In the genomic region with DNA sequence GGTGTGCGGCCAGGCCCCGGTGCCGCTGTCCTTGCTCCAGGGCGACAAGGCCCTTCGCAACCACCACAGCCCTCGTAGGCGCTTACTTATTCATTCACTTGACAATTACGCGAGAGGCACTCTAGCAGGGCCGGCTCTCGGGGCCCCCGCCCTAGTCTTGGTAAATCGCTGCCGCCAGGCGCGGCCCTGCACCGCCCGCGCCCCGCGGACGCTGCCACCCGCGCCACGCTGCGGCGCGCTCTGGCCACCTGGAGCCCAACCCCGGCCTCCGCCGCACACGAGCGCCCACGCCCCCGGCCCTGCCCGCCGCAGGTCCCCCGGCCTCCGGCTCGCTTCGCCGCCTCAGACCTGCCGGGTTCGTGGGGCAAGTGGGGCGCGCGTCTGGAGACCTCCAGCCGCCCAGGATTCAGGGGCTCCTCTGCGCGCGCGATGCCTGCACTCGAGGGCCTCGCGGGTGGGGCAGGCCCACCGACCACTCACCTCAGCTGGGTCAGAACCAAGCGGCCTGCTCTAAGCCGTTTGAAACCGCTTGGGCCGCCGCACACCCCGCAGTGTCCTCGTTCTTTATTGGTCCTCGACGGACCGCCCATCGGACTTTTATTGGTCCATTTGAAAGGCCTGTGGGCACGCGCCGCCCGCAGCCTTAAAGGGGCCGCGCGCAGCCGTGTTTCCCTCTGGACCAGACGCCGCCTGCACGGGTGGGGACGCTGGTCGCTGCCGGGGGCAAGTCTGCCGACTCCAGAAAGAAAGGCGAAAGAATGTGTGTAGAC, we compare ENCODE assay signal across 8 cellular contexts. TPM values are rescaled to one million over a fixed set of nuclear protein-coding genes. Genes with fewer than 3 reads are reported as not detected.
DNase-seq lines count a peak whose midpoint lies in the region; ATAC-seq and TF ChIP-seq lines count a peak whose summit lies in the region.

A gene (minus strand): TSS at position 541 of the 770 bp plus-strand sequence. CDS start 25,049 bp downstream, outside the sequence.

- ATAC-seq in RWPE2 (ENCODE audit: low read depth): peak; percentile 95
- ATAC-seq in natural killer cell treated with Interleukin-12 subunit alpha and Interleukin-12 subunit beta and Interleukin-15 and Interleukin-18, amount 100 ng/mL, for 72 hours: peak; percentile 98

- peak; percentile 96 for DNase-seq in ELF-1 (ENCODE audit: low read depth, low spot score)
- DNase-seq in GOT3 (lab: John Stamatoyannopoulos, UW): peak; percentile 69
- DNase-seq in LNCaP clone FGC (ENCODE audit: low read depth): peak; percentile 80
- peak; percentile 88 for DNase-seq in RWPE2 (ENCODE audit: low spot score)
- DNase-seq in activated effector memory CD4-positive, alpha-beta T cell treated with Interleukin-2 at 50 U/mL for 16 hours: peak; percentile 79
- peak; percentile 89 for DNase-seq in fibroblast of the aortic adventitia (ENCODE audit: low read depth)
- peak; percentile 92 for DNase-seq in natural killer cell treated with Interleukin-12 subunit alpha and Interleukin-12 subunit beta and Interleukin-15 and Interleukin-18, amount 100 ng/mL, for 72 hours (ENCODE audit: low spot score)
- peak; percentile 86 for DNase-seq in stimulated activated naive CD4-positive, alpha-beta T cell treated with Interleukin-2 at 50 U/mL for 16 hours (lab: John Stamatoyannopoulos, UW)

- H3K27ac Mint-ChIP-seq in natural killer cell treated with Interleukin-12 subunit alpha and Interleukin-12 subunit beta and Interleukin-15 and Interleukin-18, amount 100 ng/mL, for 72 hours: peak within 1 kb of the TSS; percentile 90 to 94

- H3K4me1 ChIP-seq in RWPE2 (ENCODE audit: insufficient read depth, poor library complexity, severe bottlenecking): peaks cover 15% of the 10 kb centered on the region

- no peaks in the 10 kb centered on the region for H3K9me3 ChIP-seq in RWPE2 (ENCODE audit: severe bottlenecking)

- no peaks in the 10 kb centered on the region for H3K27me3 ChIP-seq in RWPE2 (ENCODE audit: insufficient read depth, poor library complexity, severe bottlenecking)

- H3K27me3 Mint-ChIP-seq in natural killer cell treated with Interleukin-12 subunit alpha and Interleukin-12 subunit beta and Interleukin-15 and Interleukin-18, amount 100 ng/mL, for 72 hours: peaks cover 0 to 2% of the 10 kb centered on the region in 2 donors

- H3K4me3 ChIP-seq in LNCaP clone FGC (ENCODE audit: low read depth, low read length) (peak within 1 kb of the TSS; percentile 68), RWPE2 (ENCODE audit: severe bottlenecking) (peak within 1 kb of the TSS; percentile 99), fibroblast of the aortic adventitia (ENCODE audit: low read depth, low read length) (peak within 1 kb of the TSS; percentile 85)

- peaks cover 11% of the 10 kb centered on the region; the same call in 1 of the 2 replicates for H3K36me3 ChIP-seq in RWPE2 (ENCODE audit: low read depth)

- H3K4me3 Mint-ChIP-seq in natural killer cell treated with Interleukin-12 subunit alpha and Interleukin-12 subunit beta and Interleukin-15 and Interleukin-18, amount 100 ng/mL, for 72 hours: peak within 1 kb of the TSS; percentile 100

- H3K36me3 Mint-ChIP-seq in natural killer cell treated with Interleukin-12 subunit alpha and Interleukin-12 subunit beta and Interleukin-15 and Interleukin-18, amount 100 ng/mL, for 72 hours: peaks cover 6% of the 10 kb centered on the region

- no peaks in the 10 kb centered on the region for H3K9me3 Mint-ChIP-seq in natural killer cell treated with Interleukin-12 subunit alpha and Interleukin-12 subunit beta and Interleukin-15 and Interleukin-18, amount 100 ng/mL, for 72 hours

- no peak for TF ChIP-seq CTCF in LNCaP clone FGC (IDR thresholded peaks at IDR 0.05; ENCODE audit: control insufficient read depth, extremely low read depth, insufficient read depth)
- TF ChIP-seq CTCF in RWPE2 (IDR thresholded peaks at IDR 0.05; ENCODE audit: poor library complexity, severe bottlenecking): no peak
- no peak for TF ChIP-seq CTCF in fibroblast of the aortic adventitia (IDR thresholded peaks at IDR 0.05; ENCODE audit: insufficient read depth, low read length)

- peak within 1 kb of the TSS; percentile 48 for H3K27ac ChIP-seq in RWPE2 (ENCODE audit: poor library complexity, severe bottlenecking)

- H3K4me1 Mint-ChIP-seq in natural killer cell treated with Interleukin-12 subunit alpha and Interleukin-12 subunit beta and Interleukin-15 and Interleukin-18, amount 100 ng/mL, for 72 hours (ENCODE audit: low read depth in 2 of 2): peaks cover 33 to 38% of the 10 kb centered on the region in 2 donors

RNA-seq across cellular contexts. Expression of the gene that starts here (rescaled TPM):
- total RNA-seq in fibroblast of the aortic adventitia (ENCODE audit: low replicate concordance): 79.5 and 83.3 TPM in 2 replicates
- 100 to 1,000 TPM in 1 of 2 donors, 10 to 100 TPM in 1; 98.1 to 164 TPM for total RNA-seq in natural killer cell treated with Interleukin-12 subunit alpha and Interleukin-12 subunit beta and Interleukin-15 and Interleukin-18, amount 100 ng/mL, for 72 hours

Comparison
In these comparisons a context has a peak if more than half of its experiments do, and no peak if none do; other contexts are left out.
1. Peak in every context shown above with its lines: DNase-seq, ATAC-seq, H3K4me3 ChIP-seq and H3K27ac ChIP-seq.